Comparison of ENCODE assay signal across 35 cellular contexts in genomic region chr9:77915744-77916143, GRCh38.
DNase-seq lines count a peak whose midpoint lies in the region; ATAC-seq lines count a peak whose summit lies in the region.
"Had no signal": no experiment of that assay in that cellular context is flagged by ENCODE, and none has a peak within 500 bp of the region (broad histone marks: within the 10 kb centered on the region; RNA-seq: fewer than 3 reads in every experiment).

No MANE protein-coding gene starts in this region.

- peaks cover 14% of the 10 kb centered on the region for H3K4me1 ChIP-seq in ectodermal cell (ENCODE audit: control insufficient read depth, insufficient read depth, low read length)
- peaks cover 9% of the 10 kb centered on the region for H3K4me1 ChIP-seq in thymus (ENCODE audit: control insufficient read depth, insufficient read depth, low read length)
- H3K4me1 ChIP-seq: A549, suprapubic skin had no signal

- H3K36me3 Mint-ChIP-seq in activated naive CD8-positive, alpha-beta T cell = peaks cover 22% of the 10 kb centered on the region
- H3K36me3 Mint-ChIP-seq in activated naive CD8-positive, alpha-beta T cell treated with anti-CD3 and anti-CD28 coated beads, Interleukin-2, amount 50 U/mL, for 24 hours (ENCODE audit: low read depth) = peaks cover 13% of the 10 kb centered on the region
- H3K36me3 Mint-ChIP-seq: IgD-negative memory B cell had no signal

- no peaks in the 10 kb centered on the region for H3K27me3 Mint-ChIP-seq in activated naive CD8-positive, alpha-beta T cell
- H3K27me3 Mint-ChIP-seq in activated naive CD8-positive, alpha-beta T cell treated with anti-CD3 and anti-CD28 coated beads, Interleukin-2, amount 50 U/mL, for 24 hours = no peaks in the 10 kb centered on the region

- peaks cover 32% of the 10 kb centered on the region for H3K4me1 Mint-ChIP-seq in activated naive CD8-positive, alpha-beta T cell (ENCODE audit: low read depth)
- H3K4me1 Mint-ChIP-seq in activated naive CD8-positive, alpha-beta T cell treated with anti-CD3 and anti-CD28 coated beads, Interleukin-2, amount 50 U/mL, for 24 hours = peaks cover 26% of the 10 kb centered on the region

- H3K27ac Mint-ChIP-seq in activated naive CD8-positive, alpha-beta T cell = peak overlapping the region; percentile 1
- H3K27ac Mint-ChIP-seq in activated naive CD8-positive, alpha-beta T cell treated with anti-CD3 and anti-CD28 coated beads, Interleukin-2, amount 50 U/mL, for 24 hours = no peak overlapping the region
- H3K27ac Mint-ChIP-seq: CD8-positive, alpha-beta T cell; effector memory CD8-positive, alpha-beta T cell; IgD-negative memory B cell had no signal

- H3K27ac ChIP-seq in KOPT-K1 (ENCODE audit: low read depth, low read length, poor library complexity, severe bottlenecking) (peak overlapping the region; percentile 100), ectodermal cell (ENCODE audit: insufficient read depth, low read depth, low read length, poor library complexity, severe bottlenecking) (peak overlapping the region; percentile 26), thymus (ENCODE audit: low read depth) (peak overlapping the region; percentile 6)
- H3K27ac ChIP-seq: A549, psoas muscle, suprapubic skin, upper lobe of right lung had no signal

- no peaks in the 10 kb centered on the region for H3K27me3 ChIP-seq in ectodermal cell (ENCODE audit: control insufficient read depth, insufficient read depth, low read length, poor library complexity, severe bottlenecking)
- H3K27me3 ChIP-seq in thymus (ENCODE audit: control insufficient read depth, insufficient read depth) = no peaks in the 10 kb centered on the region
- H3K27me3 ChIP-seq: sigmoid colon, suprapubic skin, upper lobe of right lung had no signal

- H3K4me3 ChIP-seq in ectodermal cell (ENCODE audit: insufficient read depth, low read depth, low read length) = no peak overlapping the region
- no peak overlapping the region for H3K4me3 ChIP-seq in thymus (ENCODE audit: low read length)
- H3K4me3 ChIP-seq: A549, psoas muscle, sigmoid colon, suprapubic skin, upper lobe of right lung had no signal

- no peak for ATAC-seq in activated naive CD8-positive, alpha-beta T cell treated with anti-CD3 and anti-CD28 coated beads, Interleukin-2, amount 50 U/mL, for 24 hours
- ATAC-seq: A549; activated naive CD4-positive, alpha-beta T cell treated with anti-CD3 and anti-CD28 coated beads, Interleukin-2, amount 50 U/mL, for 72 hours; CD8-positive, alpha-beta T cell; effector memory CD8-positive, alpha-beta T cell; left lobe of liver; Panc1; psoas muscle; SK-N-SH treated with all-trans-retinoic acid at 6 μM for 48 hours; upper lobe of right lung had no signal

- no peaks in the 10 kb centered on the region for H3K9me3 Mint-ChIP-seq in activated naive CD8-positive, alpha-beta T cell (ENCODE audit: low read depth)
- H3K9me3 Mint-ChIP-seq in activated naive CD8-positive, alpha-beta T cell treated with anti-CD3 and anti-CD28 coated beads, Interleukin-2, amount 50 U/mL, for 24 hours = no peaks in the 10 kb centered on the region
- H3K9me3 Mint-ChIP-seq: CD8-positive, alpha-beta T cell; effector memory CD8-positive, alpha-beta T cell; IgD-negative memory B cell had no signal

- H3K9me3 ChIP-seq in KOPT-K1 (ENCODE audit: insufficient read depth, low read length, poor library complexity, severe bottlenecking) (peaks cover 5% of the 10 kb centered on the region), ectodermal cell (ENCODE audit: control insufficient read depth, low read length) (no peaks in the 10 kb centered on the region), thymus (ENCODE audit: control insufficient read depth) (no peaks in the 10 kb centered on the region)
- H3K9me3 ChIP-seq: A549, psoas muscle, sigmoid colon, suprapubic skin, upper lobe of right lung had no signal

- H3K36me3 ChIP-seq in KOPT-K1 (ENCODE audit: insufficient read depth, low read length) (peaks cover 37% of the 10 kb centered on the region), ectodermal cell (ENCODE audit: control insufficient read depth, insufficient read depth, low read length) (no peaks in the 10 kb centered on the region), thymus (ENCODE audit: control insufficient read depth, insufficient read depth) (peaks cover 3% of the 10 kb centered on the region)

- DNase-seq in activated naive CD8-positive, alpha-beta T cell treated with anti-CD3 and anti-CD28 coated beads, Interleukin-2, amount 50 U/mL, for 24 hours = no peak
- DNase-seq in occipital lobe (lab: John Stamatoyannopoulos, UW) = no peak
- no peak for DNase-seq in stimulated activated naive CD4-positive, alpha-beta T cell (lab: John Stamatoyannopoulos, UW)
- no peak for DNase-seq in midbrain (lab: John Stamatoyannopoulos, UW)
- DNase-seq: activated CD8-positive, alpha-beta T cell treated with anti-CD3 and anti-CD28 coated beads, Interleukin-2, amount 10 ng/mL, durations not matched to agents 7 days and 5 days; AML-193; caudate nucleus; CD8-positive, alpha-beta T cell; cortex of kidney; DMS 273 treated with DMSO at 0.1 percent for 48 hours; effector memory CD8-positive, alpha-beta T cell; EL; erythroblast; GOT3; mesenchymal stem cell; NCI-H1105 treated with DMSO at 0.1 percent for 48 hours; NCI-H2029; NCI-H526; nucleus accumbens; psoas muscle; Right ventricle myocardium superior; sigmoid colon; stimulated activated CD4-positive, alpha-beta T cell treated with anti-CD3 and anti-CD28 coated beads, Interleukin-4, amount 100 ng/mL, for 4 hours; upper lobe of right lung had no signal

- WGBS in ectodermal cell, 2 experiments = 94 to 100% methylated on average over 1 to 2 of the region's 2 CpGs
- 95% methylated on average over 2 of the region's 2 CpGs for WGBS in thymus

- H3K4me3 Mint-ChIP-seq in activated naive CD8-positive, alpha-beta T cell = no peak overlapping the region
- no peak overlapping the region for H3K4me3 Mint-ChIP-seq in activated naive CD8-positive, alpha-beta T cell treated with anti-CD3 and anti-CD28 coated beads, Interleukin-2, amount 50 U/mL, for 24 hours
- H3K4me3 Mint-ChIP-seq: activated CD8-positive, alpha-beta T cell treated with anti-CD3 and anti-CD28 coated beads, Interleukin-2, amount 10 ng/mL, durations not matched to agents 7 days and 5 days; CD8-positive, alpha-beta T cell; effector memory CD8-positive, alpha-beta T cell; IgD-negative memory B cell had no signal

Comparison
In these comparisons a context has a peak if more than half of its experiments do, and no peak if none do; other contexts are left out.
1. H3K27ac ChIP-seq: peak in every context shown above with its lines; median percentile 100 in KOPT-K1; 26 in ectodermal cell; 6 in thymus.